1 cellular context compared by ENCODE assay signal in genomic region chr14:93323597-93323992, GRCh38.
TF ChIP-seq lines count a peak whose summit lies in the region.

No MANE protein-coding gene starts in this region.

TF ChIP-seq in GM23338, 12 proteins besides CTCF, POLR2A, EP300 and RAD21 (continued from another document):
- TF ChIP-seq ZNF462 (CRISPR knock-in tag; IDR thresholded peaks at IDR 0.05) (no peak), JUNB (IDR thresholded peaks at IDR 0.05; ENCODE audit: unreplicated experiment) (no peak), STAT1 (IDR thresholded peaks at IDR 0.05; ENCODE audit: unreplicated experiment) (no peak), CREB1 (CRISPR knock-in tag; IDR thresholded peaks at IDR 0.05; ENCODE audit: low read depth) (no peak), EZH2 (IDR thresholded peaks at IDR 0.05; ENCODE audit: low read depth, unreplicated experiment) (no peak), NANOG (IDR thresholded peaks at IDR 0.05; ENCODE audit: borderline replicate concordance) (no peak), POLR2AphosphoS5 (IDR thresholded peaks at IDR 0.05; ENCODE audit: low read depth) (no peak), EZH2phosphoT487 (IDR thresholded peaks at IDR 0.05; ENCODE audit: unreplicated experiment) (no peak)
